8 cellular contexts compared by ENCODE assay signal in the genomic region with DNA sequence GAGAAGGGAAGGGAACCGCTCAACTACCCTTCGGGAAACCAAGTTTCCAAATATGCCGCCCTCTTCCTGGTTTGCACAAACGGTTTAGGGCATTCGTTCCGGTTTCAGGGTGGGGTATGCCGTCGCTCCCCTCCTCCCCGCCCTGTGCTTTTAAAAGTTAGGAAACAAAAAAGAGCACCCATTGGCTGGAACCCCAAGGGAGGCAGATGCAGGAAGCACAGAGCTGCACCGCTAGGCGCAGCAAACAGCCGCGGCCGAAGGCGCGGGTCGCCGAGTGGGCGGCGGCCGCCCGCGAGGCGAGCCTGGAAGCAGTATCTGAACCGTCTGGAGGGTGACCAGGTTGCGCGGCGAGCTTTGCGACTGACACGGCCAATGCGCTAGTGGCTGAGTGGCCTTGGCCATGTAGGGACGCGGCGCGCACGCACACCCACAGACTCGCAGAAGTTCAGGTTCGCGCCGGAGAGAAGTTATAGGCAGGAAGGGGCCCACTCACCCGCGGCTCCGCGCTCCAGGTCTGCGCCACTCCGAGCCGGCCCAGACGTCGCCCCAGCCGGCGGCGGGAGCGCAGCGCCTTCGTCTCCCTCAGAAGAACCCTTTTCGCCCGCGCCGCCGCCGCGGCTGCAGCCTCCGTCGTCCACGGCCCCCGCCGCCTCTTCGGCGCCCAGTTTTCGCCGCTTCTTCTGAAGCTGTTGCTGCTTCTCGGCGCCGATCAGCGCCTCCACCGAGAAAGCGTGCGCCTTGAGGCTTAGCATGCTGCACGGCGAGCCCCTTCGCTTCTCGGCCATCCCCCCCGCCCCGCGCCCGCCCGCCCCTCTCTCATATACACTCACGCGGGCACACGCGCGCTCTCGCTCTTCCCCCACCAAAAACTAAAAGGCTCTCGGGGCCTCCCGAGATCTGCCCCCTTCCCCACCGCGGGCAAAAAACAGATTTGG. TPM values are rescaled to one million over a fixed set of nuclear protein-coding genes. Genes with fewer than 3 reads are reported as not detected.
DNase-seq lines count a peak whose midpoint lies in the region; ATAC-seq, FAIRE-seq and TF ChIP-seq lines count a peak whose summit lies in the region.

No MANE protein-coding gene starts in this region.

- CTCF ChIA-PET in A549 (lab: Yijun Ruan, JAX) = interaction anchor here (1.4 to 4.0 kb wide), 7 partner anchors 10 to 341 kb away, joined by 3 to 26 read pairs (median 4); no protein-coding TSS in a partner anchor

- H3K9me3 ChIP-seq in A549 (no peaks in the 10 kb centered on the region), kidney (ENCODE audit: control insufficient read depth in 1 of 2, low read length in 2 of 2) (no peaks in the 10 kb centered on the region), testis (no peaks in the 10 kb centered on the region)

- FAIRE-seq in A549 (lab: Jason Lieb, UNC) = no peak
- peak; percentile 66 for FAIRE-seq in HTR-8/SVneo (lab: Jason Lieb, UNC)
- FAIRE-seq in kidney (lab: Jason Lieb, UNC) = no peak

- H3K4me2 ChIP-seq in A549 = peak overlapping the region; percentile 88

- no peak overlapping the region for H3K9ac ChIP-seq in kidney (ENCODE audit: low read length in 2 of 2)

- peak; percentile 70 for TF ChIP-seq POLR2A in A549 (IDR thresholded peaks at IDR 0.05; ENCODE audit: low read length)
- TF ChIP-seq POLR2A in testis (IDR thresholded peaks at IDR 0.05) = no peak

- in situ Hi-C loops in astrocyte of the cerebellum (cut with HindIII; ENCODE audit: low sequenced_read_pairs) = loop anchor here (10.0 kb wide), 1 partner anchor 339 kb away; no protein-coding TSS in a partner anchor

- intact Hi-C loops in kidney (cut with DNase I) = no loop called here
- intact Hi-C loops in testis (cut with DNase I; ENCODE audit: low total_unique reads) = no loop called here

- H3K36me3 ChIP-seq in kidney (ENCODE audit: control insufficient read depth in 1 of 2, insufficient read depth in 2 of 2, low read length in 2 of 2) (no peaks in the 10 kb centered on the region), testis (ENCODE audit: low read depth, missing control alignments) (no peaks in the 10 kb centered on the region)

- H3K27ac ChIP-seq in A549 (peak overlapping the region; percentile 95 to 98), kidney (ENCODE audit: low read depth in 2 of 2, low read length in 2 of 2) (no peak overlapping the region), testis (peak overlapping the region in 1 of 2 donors; percentile 54)

- TF ChIP-seq EP300 in A549 (IDR thresholded peaks at IDR 0.05) = no peak

- no peak for TF ChIP-seq RAD21 in A549 (conservative IDR thresholded peaks at IDR 0.05 in 1 of 2, IDR thresholded peaks at IDR 0.05 in 1 of 2)

- H3K4me1 ChIP-seq in A549 (peaks cover 25% of the 10 kb centered on the region; the same call in 2 of the 3 replicates), kidney (ENCODE audit: control insufficient read depth in 1 of 2, insufficient read depth in 1 of 2, low read depth in 1 of 2, low read length in 2 of 2) (peaks cover 0 to 4% of the 10 kb centered on the region in 2 donors), testis (no peaks in the 10 kb centered on the region)

- TF ChIP-seq CTCF in A549 (IDR thresholded peaks at IDR 0.05) = no peak
- TF ChIP-seq CTCF in astrocyte of the cerebellum (IDR thresholded peaks at IDR 0.05; ENCODE audit: low read depth, low read length, missing control alignments) = no peak
- TF ChIP-seq CTCF in kidney (IDR thresholded peaks at IDR 0.05; ENCODE audit: borderline replicate concordance, extremely low read depth, insufficient read depth) = no peak
- no peak for TF ChIP-seq CTCF in testis (IDR thresholded peaks at IDR 0.05)

- WGBS in A549 (ENCODE audit: missing lambda C conversion rate) = 0% methylated on average over 13 of the region's 97 CpGs
- WGBS in testis, 2 donors = 1 to 2% methylated on average over 20 to 97 of the region's 97 CpGs

- peak overlapping the region; percentile 86 for H3K4me3 ChIP-seq in A549
- H3K4me3 ChIP-seq in astrocyte of the cerebellum (ENCODE audit: low read depth, low read length) = peak overlapping the region; percentile 44
- peak overlapping the region in 1 of 2 donors; percentile 25 for H3K4me3 ChIP-seq in kidney (ENCODE audit: low read length in 2 of 2)
- H3K4me3 ChIP-seq in testis = peak overlapping the region; percentile 44 to 52

- H3K27me3 ChIP-seq in testis = peaks cover 9% of the 10 kb centered on the region

- ATAC-seq in A549 (peak; percentile 69 to 79), GM19351 (IDR thresholded peaks at IDR 0.05; ENCODE audit: unreplicated experiment) (no peak)

- POLR2A ChIA-PET in A549 (lab: Yijun Ruan, JAX) = interaction anchor here (0.6 to 2.9 kb wide), 7 partner anchors 10 to 915 kb away, joined by 3 to 32 read pairs (median 3); a partner anchor contains a TSS

- DNase-seq in A549 (ENCODE audit: low read depth in 1 of 2, low spot score in 1 of 2) (peak; percentile 53 to 90), HTR-8/SVneo (ENCODE audit: insufficient read length, low spot score) (peak; percentile 56), astrocyte of the cerebellum (ENCODE audit: low read depth) (no peak), kidney (peak; percentile 81), testis (peak; percentile 33), SIG-M5 (lab: John Stamatoyannopoulos, UW) (no peak)
- DNase-seq in stimulated activated naive CD4-positive, alpha-beta T cell treated with Interleukin-2 at 50 U/mL for 16 hours (lab: John Stamatoyannopoulos, UW) = no peak

TF ChIP-seq in A549, 52 proteins besides CTCF, POLR2A, EP300 and RAD21 (continues in another document):
- peak in 1 of 2 experiments; percentile 14; a peak in 1 of 4 replicates for TF ChIP-seq CEBPB (IDR thresholded peaks at IDR 0.05)
- no peak for TF ChIP-seq ZSCAN20 (CRISPR knock-in tag; IDR thresholded peaks at IDR 0.05)
- TF ChIP-seq, protein P1, sequence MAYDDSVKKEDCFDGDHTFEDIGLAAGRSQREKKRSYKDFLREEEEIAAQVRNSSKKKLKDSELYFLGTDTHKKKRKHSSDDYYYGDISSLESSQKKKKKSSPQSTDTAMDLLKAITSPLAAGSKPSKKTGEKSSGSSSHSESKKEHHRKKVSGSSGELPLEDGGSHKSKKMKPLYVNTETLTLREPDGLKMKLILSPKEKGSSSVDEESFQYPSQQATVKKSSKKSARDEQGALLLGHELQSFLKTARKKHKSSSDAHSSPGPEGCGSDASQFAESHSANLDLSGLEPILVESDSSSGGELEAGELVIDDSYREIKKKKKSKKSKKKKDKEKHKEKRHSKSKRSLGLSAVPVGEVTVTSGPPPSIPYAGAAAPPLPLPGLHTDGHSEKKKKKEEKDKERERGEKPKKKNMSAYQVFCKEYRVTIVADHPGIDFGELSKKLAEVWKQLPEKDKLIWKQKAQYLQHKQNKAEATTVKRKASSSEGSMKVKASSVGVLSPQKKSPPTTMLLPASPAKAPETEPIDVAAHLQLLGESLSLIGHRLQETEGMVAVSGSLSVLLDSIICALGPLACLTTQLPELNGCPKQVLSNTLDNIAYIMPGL (CRISPR knock-in tag; IDR thresholded peaks at IDR 0.05; ENCODE audit: borderline replicate concordance) = no peak
- no peak for TF ChIP-seq GATA3 (IDR thresholded peaks at IDR 0.05; ENCODE audit: borderline replicate concordance)
- TF ChIP-seq RCOR1 (IDR thresholded peaks at IDR 0.05; ENCODE audit: low read depth, low read length) = no peak
- no peak for TF ChIP-seq EHF (CRISPR knock-in tag; IDR thresholded peaks at IDR 0.05)
- TF ChIP-seq, protein P2, sequence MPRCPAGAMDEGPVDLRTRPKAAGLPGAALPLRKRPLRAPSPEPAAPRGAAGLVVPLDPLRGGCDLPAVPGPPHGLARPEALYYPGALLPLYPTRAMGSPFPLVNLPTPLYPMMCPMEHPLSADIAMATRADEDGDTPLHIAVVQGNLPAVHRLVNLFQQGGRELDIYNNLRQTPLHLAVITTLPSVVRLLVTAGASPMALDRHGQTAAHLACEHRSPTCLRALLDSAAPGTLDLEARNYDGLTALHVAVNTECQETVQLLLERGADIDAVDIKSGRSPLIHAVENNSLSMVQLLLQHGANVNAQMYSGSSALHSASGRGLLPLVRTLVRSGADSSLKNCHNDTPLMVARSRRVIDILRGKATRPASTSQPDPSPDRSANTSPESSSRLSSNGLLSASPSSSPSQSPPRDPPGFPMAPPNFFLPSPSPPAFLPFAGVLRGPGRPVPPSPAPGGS (IDR thresholded peaks at IDR 0.05) = peak; percentile 38; the same call in 1 of the 3 replicates
- no peak for TF ChIP-seq TFCP2L1 (CRISPR knock-in tag; IDR thresholded peaks at IDR 0.05)
- TF ChIP-seq KDM1A (IDR thresholded peaks at IDR 0.05; ENCODE audit: low read depth) = no peak
- peak; percentile 22; the same call in 1 of the 2 replicates for TF ChIP-seq PHF8 (IDR thresholded peaks at IDR 0.05; ENCODE audit: borderline replicate concordance, low read depth)
- TF ChIP-seq, protein P3, sequence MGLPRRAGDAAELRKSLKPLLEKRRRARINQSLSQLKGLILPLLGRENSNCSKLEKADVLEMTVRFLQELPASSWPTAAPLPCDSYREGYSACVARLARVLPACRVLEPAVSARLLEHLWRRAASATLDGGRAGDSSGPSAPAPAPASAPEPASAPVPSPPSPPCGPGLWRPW (IDR thresholded peaks at IDR 0.05) = no peak
- peak in 1 of 2 experiments; percentile 61; a peak in 3 of 5 replicates for TF ChIP-seq JUN (IDR thresholded peaks at IDR 0.05)
- no peak for TF ChIP-seq FOSL2 (IDR thresholded peaks at IDR 0.05)
- TF ChIP-seq FOSL2 (CRISPR knock-in tag; IDR thresholded peaks at IDR 0.05) = no peak
- TF ChIP-seq, protein P4, sequence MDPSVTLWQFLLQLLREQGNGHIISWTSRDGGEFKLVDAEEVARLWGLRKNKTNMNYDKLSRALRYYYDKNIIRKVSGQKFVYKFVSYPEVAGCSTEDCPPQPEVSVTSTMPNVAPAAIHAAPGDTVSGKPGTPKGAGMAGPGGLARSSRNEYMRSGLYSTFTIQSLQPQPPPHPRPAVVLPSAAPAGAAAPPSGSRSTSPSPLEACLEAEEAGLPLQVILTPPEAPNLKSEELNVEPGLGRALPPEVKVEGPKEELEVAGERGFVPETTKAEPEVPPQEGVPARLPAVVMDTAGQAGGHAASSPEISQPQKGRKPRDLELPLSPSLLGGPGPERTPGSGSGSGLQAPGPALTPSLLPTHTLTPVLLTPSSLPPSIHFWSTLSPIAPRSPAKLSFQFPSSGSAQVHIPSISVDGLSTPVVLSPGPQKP (IDR thresholded peaks at IDR 0.05; ENCODE audit: low read depth, low read length) = no peak
- TF ChIP-seq EHMT2 (IDR thresholded peaks at IDR 0.05; ENCODE audit: low read depth) = no peak
- no peak for TF ChIP-seq NPAS2 (CRISPR knock-in tag; IDR thresholded peaks at IDR 0.05; ENCODE audit: borderline replicate concordance)

RNA-seq across cellular contexts. Expression of a gene that starts 0.7 kb away (rescaled TPM):
- polyA plus RNA-seq in A549 (2011; rRNA removed) (67.4 and 76.4 TPM in 2 replicates), A549 (2017; fragmentation: RNase III; extraction: RNeasy Plus Mini Kit Qiagen cat#74134 plus additional on column Dnase treatment) (18.4 to 20.8 TPM (median 19.3 TPM) in 3 replicates), kidney (ENCODE audit: insufficient read depth, low read depth, low replicate concordance) (not detected), testis (ENCODE audit: insufficient read depth, low read depth, low replicate concordance) (3.9 TPM)
- 24.0 and 34.9 TPM in 2 replicates for polyA plus RNA-seq in A549 (2012; cell fraction: cytosol; rRNA removed)
- polyA plus RNA-seq in A549 (2012; cell fraction: nucleus; rRNA removed) = 37.9 and 39.4 TPM in 2 replicates
- polyA minus RNA-seq in A549 (2011; rRNA and poly(A)+ RNA removed) = 127 and 151 TPM in 2 replicates
- total RNA-seq in kidney (4.1 TPM), testis (1 to 10 TPM; 4.6 to 10.0 TPM)

Comparison
In these comparisons a context has a peak if more than half of its experiments do, and no peak if none do; other contexts are left out.
1. DNase-seq: peak in A549 (2 of 2), HTR-8/SVneo (single experiment), kidney (single experiment) and testis (single experiment); none in astrocyte of the cerebellum (single experiment), stimulated activated naive CD4-positive, alpha-beta T cell treated with Interleukin-2 at 50 U/mL for 16 hours (single experiment) and SIG-M5 (single experiment).
2. H3K27ac ChIP-seq: peak in A549 (2 of 2); none in kidney (0 of 2).